In the genomic region with DNA sequence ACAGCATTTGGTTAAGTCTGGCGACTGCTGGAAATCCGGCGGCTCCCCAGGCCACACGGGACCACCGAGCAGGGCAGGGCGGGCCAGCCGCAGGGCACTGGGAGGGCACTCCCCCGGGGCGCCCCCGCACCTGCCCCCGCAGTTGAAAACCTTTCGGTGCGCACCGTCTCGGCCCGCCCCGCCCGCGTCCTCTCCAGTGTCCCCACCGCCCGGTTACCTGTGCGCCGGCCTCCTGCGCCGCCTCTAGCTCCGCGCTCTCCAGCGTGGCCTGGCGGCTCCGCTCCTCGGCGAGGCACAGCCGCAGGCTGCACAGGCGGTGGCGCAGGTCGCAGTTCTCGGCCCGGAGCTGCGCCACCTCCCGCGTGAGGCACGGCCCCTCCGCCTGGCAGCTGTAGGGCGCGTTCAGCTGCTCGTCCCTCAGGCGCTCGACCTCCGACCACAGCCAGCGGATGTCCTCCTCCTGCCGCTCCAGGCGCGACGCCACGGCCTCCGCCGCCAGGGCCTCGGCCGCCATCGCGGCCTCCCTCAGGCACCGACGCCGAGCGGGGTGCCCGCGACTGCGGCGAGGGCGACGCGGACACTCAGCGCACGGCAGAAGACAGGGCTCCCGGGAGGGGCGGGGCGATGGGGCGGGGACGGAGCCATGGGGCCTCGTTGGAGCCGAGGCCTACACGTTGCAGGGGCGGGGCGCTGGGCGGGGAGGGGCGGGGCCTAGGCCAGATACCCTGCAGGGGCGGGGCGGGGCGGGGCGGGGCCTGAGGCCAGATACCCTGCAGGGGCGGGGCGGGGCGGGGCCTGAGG, we compare ENCODE assay signal across 1 cellular context.
TF ChIP-seq lines count a peak whose summit lies in the region.

A gene (minus strand): TSS at position 600 of the 801 bp plus-strand sequence. CDS start 86 bp downstream, at position 514.

TF ChIP-seq in HepG2, 621 proteins besides CTCF, POLR2A, EP300 and RAD21 (continued from another document and continues in another):
- TF ChIP-seq ZNF7 (CRISPR knock-in tag; IDR thresholded peaks at IDR 0.05) (no peak), ZNF761 (CRISPR knock-in tag; conservative IDR thresholded peaks at IDR 0.05) (peak; percentile 83), SMARCC2 (IDR thresholded peaks at IDR 0.05) (no peak), ZBTB42 (CRISPR knock-in tag; IDR thresholded peaks at IDR 0.05) (0 out of 2 replicates have a peak, but pooled peaks have one; percentile 44), ZMYM2 (CRISPR knock-in tag; IDR thresholded peaks at IDR 0.05) (no peak), ZNF205 (CRISPR knock-in tag; IDR thresholded peaks at IDR 0.05) (no peak), ZNF253 (CRISPR knock-in tag; IDR thresholded peaks at IDR 0.05; ENCODE audit: borderline replicate concordance) (0 out of 2 replicates have a peak, but pooled peaks have one; percentile 70), PAF1 (CRISPR knock-in tag; IDR thresholded peaks at IDR 0.05) (no peak), ZNF24 (IDR thresholded peaks at IDR 0.05) (no peak), GPN1 (CRISPR knock-in tag; IDR thresholded peaks at IDR 0.05; ENCODE audit: borderline replicate concordance) (peak; percentile 46; the same call in 1 of the 2 replicates), RXRB (CRISPR knock-in tag; IDR thresholded peaks at IDR 0.05; ENCODE audit: borderline replicate concordance) (no peak), RCOR2 (CRISPR knock-in tag; IDR thresholded peaks at IDR 0.05) (no peak), ZSCAN29 (CRISPR knock-in tag; conservative IDR thresholded peaks at IDR 0.05) (peak; percentile 85), PHF20 (CRISPR knock-in tag; IDR thresholded peaks at IDR 0.05) (peak; percentile 78), RARA (CRISPR knock-in tag; IDR thresholded peaks at IDR 0.05) (no peak), MIER2 (CRISPR knock-in tag; IDR thresholded peaks at IDR 0.05) (no peak), ZKSCAN5 (CRISPR knock-in tag; IDR thresholded peaks at IDR 0.05) (no peak), ZNF749 (CRISPR knock-in tag; IDR thresholded peaks at IDR 0.05; ENCODE audit: borderline replicate concordance) (peak; percentile 80; the same call in 1 of the 2 replicates), ZBTB7A (CRISPR knock-in tag; IDR thresholded peaks at IDR 0.05) (peak; percentile 63), ZNF598 (CRISPR knock-in tag; IDR thresholded peaks at IDR 0.05; ENCODE audit: borderline replicate concordance) (peak; percentile 80), ATF7-NPFF (CRISPR knock-in tag; IDR thresholded peaks at IDR 0.05; ENCODE audit: low read depth) (peak; percentile 96), ZNF788 (CRISPR knock-in tag; IDR thresholded peaks at IDR 0.05; ENCODE audit: borderline replicate concordance) (peak; percentile 84; the same call in 1 of the 2 replicates), ZBTB1 (CRISPR knock-in tag; IDR thresholded peaks at IDR 0.05; ENCODE audit: borderline replicate concordance) (no peak), SRF (IDR thresholded peaks at IDR 0.05; ENCODE audit: low read depth, low read length) (no peak), ONECUT2 (CRISPR knock-in tag; IDR thresholded peaks at IDR 0.05) (no peak), ZSCAN22 (CRISPR knock-in tag; IDR thresholded peaks at IDR 0.05) (peak; percentile 85)
- TF ChIP-seq, protein P1, sequence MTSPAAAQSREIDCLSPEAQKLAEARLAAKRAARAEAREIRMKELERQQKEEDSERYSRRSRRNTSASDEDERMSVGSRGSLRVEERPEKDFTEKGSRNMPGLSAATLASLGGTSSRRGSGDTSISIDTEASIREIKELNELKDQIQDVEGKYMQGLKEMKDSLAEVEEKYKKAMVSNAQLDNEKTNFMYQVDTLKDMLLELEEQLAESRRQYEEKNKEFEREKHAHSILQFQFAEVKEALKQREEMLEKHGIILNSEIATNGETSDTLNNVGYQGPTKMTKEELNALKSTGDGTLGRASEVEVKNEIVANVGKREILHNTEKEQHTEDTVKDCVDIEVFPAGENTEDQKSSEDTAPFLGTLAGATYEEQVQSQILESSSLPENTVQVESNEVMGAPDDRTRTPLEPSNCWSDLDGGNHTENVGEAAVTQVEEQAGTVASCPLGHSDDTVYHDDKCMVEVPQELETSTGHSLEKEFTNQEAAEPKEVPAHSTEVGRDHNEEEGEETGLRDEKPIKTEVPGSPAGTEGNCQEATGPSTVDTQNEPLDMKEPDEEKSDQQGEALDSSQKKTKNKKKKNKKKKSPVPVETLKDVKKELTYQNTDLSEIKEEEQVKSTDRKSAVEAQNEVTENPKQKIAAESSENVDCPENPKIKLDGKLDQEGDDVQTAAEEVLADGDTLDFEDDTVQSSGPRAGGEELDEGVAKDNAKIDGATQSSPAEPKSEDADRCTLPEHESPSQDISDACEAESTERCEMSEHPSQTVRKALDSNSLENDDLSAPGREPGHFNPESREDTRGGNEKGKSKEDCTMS (CRISPR knock-in tag; conservative IDR thresholded peaks at IDR 0.05): no peak
- TF ChIP-seq, protein P2, sequence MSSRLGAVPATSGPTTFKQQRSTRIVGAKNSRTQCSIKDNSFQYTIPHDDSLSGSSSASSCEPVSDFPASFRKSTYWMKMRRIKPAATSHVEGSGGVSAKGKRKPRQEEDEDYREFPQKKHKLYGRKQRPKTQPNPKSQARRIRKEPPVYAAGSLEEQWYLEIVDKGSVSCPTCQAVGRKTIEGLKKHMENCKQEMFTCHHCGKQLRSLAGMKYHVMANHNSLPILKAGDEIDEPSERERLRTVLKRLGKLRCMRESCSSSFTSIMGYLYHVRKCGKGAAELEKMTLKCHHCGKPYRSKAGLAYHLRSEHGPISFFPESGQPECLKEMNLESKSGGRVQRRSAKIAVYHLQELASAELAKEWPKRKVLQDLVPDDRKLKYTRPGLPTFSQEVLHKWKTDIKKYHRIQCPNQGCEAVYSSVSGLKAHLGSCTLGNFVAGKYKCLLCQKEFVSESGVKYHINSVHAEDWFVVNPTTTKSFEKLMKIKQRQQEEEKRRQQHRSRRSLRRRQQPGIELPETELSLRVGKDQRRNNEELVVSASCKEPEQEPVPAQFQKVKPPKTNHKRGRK (CRISPR knock-in tag; IDR thresholded peaks at IDR 0.05): 0 out of 2 replicates have a peak, but pooled peaks have one; percentile 37
- TF ChIP-seq, protein P3, sequence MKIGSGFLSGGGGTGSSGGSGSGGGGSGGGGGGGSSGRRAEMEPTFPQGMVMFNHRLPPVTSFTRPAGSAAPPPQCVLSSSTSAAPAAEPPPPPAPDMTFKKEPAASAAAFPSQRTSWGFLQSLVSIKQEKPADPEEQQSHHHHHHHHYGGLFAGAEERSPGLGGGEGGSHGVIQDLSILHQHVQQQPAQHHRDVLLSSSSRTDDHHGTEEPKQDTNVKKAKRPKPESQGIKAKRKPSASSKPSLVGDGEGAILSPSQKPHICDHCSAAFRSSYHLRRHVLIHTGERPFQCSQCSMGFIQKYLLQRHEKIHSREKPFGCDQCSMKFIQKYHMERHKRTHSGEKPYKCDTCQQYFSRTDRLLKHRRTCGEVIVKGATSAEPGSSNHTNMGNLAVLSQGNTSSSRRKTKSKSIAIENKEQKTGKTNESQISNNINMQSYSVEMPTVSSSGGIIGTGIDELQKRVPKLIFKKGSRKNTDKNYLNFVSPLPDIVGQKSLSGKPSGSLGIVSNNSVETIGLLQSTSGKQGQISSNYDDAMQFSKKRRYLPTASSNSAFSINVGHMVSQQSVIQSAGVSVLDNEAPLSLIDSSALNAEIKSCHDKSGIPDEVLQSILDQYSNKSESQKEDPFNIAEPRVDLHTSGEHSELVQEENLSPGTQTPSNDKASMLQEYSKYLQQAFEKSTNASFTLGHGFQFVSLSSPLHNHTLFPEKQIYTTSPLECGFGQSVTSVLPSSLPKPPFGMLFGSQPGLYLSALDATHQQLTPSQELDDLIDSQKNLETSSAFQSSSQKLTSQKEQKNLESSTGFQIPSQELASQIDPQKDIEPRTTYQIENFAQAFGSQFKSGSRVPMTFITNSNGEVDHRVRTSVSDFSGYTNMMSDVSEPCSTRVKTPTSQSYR (CRISPR knock-in tag; IDR thresholded peaks at IDR 0.05; ENCODE audit: borderline replicate concordance): no peak
- TF ChIP-seq, protein P4, sequence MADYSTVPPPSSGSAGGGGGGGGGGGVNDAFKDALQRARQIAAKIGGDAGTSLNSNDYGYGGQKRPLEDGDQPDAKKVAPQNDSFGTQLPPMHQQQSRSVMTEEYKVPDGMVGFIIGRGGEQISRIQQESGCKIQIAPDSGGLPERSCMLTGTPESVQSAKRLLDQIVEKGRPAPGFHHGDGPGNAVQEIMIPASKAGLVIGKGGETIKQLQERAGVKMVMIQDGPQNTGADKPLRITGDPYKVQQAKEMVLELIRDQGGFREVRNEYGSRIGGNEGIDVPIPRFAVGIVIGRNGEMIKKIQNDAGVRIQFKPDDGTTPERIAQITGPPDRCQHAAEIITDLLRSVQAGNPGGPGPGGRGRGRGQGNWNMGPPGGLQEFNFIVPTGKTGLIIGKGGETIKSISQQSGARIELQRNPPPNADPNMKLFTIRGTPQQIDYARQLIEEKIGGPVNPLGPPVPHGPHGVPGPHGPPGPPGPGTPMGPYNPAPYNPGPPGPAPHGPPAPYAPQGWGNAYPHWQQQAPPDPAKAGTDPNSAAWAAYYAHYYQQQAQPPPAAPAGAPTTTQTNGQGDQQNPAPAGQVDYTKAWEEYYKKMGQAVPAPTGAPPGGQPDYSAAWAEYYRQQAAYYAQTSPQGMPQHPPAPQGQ (CRISPR knock-in tag; IDR thresholded peaks at IDR 0.05; ENCODE audit: borderline replicate concordance): no peak
- TF ChIP-seq, protein P5, sequence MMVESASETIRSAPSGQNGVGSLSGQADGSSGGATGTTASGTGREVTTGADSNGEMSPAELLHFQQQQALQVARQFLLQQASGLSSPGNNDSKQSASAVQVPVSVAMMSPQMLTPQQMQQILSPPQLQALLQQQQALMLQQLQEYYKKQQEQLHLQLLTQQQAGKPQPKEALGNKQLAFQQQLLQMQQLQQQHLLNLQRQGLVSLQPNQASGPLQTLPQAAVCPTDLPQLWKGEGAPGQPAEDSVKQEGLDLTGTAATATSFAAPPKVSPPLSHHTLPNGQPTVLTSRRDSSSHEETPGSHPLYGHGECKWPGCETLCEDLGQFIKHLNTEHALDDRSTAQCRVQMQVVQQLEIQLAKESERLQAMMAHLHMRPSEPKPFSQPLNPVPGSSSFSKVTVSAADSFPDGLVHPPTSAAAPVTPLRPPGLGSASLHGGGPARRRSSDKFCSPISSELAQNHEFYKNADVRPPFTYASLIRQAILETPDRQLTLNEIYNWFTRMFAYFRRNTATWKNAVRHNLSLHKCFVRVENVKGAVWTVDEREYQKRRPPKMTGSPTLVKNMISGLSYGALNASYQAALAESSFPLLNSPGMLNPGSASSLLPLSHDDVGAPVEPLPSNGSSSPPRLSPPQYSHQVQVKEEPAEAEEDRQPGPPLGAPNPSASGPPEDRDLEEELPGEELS (CRISPR knock-in tag; IDR thresholded peaks at IDR 0.05): no peak
- TF ChIP-seq, protein P6, sequence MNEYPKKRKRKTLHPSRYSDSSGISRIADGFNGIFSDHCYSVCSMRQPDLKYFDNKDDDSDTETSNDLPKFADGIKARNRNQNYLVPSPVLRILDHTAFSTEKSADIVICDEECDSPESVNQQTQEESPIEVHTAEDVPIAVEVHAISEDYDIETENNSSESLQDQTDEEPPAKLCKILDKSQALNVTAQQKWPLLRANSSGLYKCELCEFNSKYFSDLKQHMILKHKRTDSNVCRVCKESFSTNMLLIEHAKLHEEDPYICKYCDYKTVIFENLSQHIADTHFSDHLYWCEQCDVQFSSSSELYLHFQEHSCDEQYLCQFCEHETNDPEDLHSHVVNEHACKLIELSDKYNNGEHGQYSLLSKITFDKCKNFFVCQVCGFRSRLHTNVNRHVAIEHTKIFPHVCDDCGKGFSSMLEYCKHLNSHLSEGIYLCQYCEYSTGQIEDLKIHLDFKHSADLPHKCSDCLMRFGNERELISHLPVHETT (CRISPR knock-in tag; conservative IDR thresholded peaks at IDR 0.05): 0 out of 2 replicates have a peak, but pooled peaks have one; percentile 34
- TF ChIP-seq, protein P7, sequence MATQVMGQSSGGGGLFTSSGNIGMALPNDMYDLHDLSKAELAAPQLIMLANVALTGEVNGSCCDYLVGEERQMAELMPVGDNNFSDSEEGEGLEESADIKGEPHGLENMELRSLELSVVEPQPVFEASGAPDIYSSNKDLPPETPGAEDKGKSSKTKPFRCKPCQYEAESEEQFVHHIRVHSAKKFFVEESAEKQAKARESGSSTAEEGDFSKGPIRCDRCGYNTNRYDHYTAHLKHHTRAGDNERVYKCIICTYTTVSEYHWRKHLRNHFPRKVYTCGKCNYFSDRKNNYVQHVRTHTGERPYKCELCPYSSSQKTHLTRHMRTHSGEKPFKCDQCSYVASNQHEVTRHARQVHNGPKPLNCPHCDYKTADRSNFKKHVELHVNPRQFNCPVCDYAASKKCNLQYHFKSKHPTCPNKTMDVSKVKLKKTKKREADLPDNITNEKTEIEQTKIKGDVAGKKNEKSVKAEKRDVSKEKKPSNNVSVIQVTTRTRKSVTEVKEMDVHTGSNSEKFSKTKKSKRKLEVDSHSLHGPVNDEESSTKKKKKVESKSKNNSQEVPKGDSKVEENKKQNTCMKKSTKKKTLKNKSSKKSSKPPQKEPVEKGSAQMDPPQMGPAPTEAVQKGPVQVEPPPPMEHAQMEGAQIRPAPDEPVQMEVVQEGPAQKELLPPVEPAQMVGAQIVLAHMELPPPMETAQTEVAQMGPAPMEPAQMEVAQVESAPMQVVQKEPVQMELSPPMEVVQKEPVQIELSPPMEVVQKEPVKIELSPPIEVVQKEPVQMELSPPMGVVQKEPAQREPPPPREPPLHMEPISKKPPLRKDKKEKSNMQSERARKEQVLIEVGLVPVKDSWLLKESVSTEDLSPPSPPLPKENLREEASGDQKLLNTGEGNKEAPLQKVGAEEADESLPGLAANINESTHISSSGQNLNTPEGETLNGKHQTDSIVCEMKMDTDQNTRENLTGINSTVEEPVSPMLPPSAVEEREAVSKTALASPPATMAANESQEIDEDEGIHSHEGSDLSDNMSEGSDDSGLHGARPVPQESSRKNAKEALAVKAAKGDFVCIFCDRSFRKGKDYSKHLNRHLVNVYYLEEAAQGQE (IDR thresholded peaks at IDR 0.05; ENCODE audit: borderline replicate concordance in 1 of 2, low read depth in 1 of 2, low read length in 2 of 2): no peak
- TF ChIP-seq, protein P8, sequence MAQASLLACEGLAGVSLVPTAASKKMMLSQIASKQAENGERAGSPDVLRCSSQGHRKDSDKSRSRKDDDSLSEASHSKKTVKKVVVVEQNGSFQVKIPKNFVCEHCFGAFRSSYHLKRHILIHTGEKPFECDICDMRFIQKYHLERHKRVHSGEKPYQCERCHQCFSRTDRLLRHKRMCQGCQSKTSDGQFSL (CRISPR knock-in tag; IDR thresholded peaks at IDR 0.05): no peak
- TF ChIP-seq, protein P9, sequence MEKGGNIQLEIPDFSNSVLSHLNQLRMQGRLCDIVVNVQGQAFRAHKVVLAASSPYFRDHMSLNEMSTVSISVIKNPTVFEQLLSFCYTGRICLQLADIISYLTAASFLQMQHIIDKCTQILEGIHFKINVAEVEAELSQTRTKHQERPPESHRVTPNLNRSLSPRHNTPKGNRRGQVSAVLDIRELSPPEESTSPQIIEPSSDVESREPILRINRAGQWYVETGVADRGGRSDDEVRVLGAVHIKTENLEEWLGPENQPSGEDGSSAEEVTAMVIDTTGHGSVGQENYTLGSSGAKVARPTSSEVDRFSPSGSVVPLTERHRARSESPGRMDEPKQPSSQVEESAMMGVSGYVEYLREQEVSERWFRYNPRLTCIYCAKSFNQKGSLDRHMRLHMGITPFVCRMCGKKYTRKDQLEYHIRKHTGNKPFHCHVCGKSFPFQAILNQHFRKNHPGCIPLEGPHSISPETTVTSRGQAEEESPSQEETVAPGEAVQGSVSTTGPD (CRISPR knock-in tag; IDR thresholded peaks at IDR 0.05): no peak
